Comparison of ENCODE assay signal across 1 cellular context in the genomic region with DNA sequence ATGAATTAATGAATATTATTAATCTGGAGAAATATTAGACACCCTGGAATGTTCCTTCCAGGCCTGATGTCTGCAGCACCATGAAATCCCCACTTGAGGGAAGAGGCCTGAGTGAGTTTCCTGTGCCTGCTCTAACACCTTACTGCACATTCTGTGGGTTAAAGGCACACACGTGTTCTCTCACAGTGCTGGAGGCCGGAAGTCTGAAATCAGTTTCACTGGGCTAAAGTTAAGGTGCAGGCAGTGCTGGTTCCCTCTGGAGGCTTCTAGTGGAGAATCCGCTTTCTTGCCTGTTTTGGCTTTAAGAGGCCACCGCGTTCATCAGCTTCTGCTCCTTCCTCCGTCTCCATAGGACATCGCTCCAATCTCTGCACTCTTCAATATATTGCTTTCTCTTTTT.
TF ChIP-seq lines count a peak whose summit lies in the region.

No MANE protein-coding gene starts in this region.

TF ChIP-seq in HepG2, 621 proteins besides CTCF, POLR2A, EP300 and RAD21:
- TF ChIP-seq ELF3 (CRISPR knock-in tag; IDR thresholded peaks at IDR 0.05) (no peak), ZSCAN21 (CRISPR knock-in tag; IDR thresholded peaks at IDR 0.05; ENCODE audit: borderline replicate concordance) (no peak), GLI4 (CRISPR knock-in tag; IDR thresholded peaks at IDR 0.05; ENCODE audit: borderline replicate concordance) (no peak), ZNF446 (CRISPR knock-in tag; IDR thresholded peaks at IDR 0.05) (no peak), FOSL1 (CRISPR knock-in tag; IDR thresholded peaks at IDR 0.05; ENCODE audit: borderline replicate concordance) (no peak), ZNF33B (CRISPR knock-in tag; IDR thresholded peaks at IDR 0.05) (no peak), KLF12 (CRISPR knock-in tag; IDR thresholded peaks at IDR 0.05; ENCODE audit: borderline replicate concordance) (no peak), NCOR1 (IDR thresholded peaks at IDR 0.05; ENCODE audit: borderline replicate concordance, low read length) (no peak), AGO2 (optimal IDR thresholded peaks at IDR 0.05; ENCODE audit: low read depth, low read length) (no peak), ZNF24 (IDR thresholded peaks at IDR 0.05) (no peak), ZNF367 (CRISPR knock-in tag; IDR thresholded peaks at IDR 0.05; ENCODE audit: borderline replicate concordance) (no peak), JUN (CRISPR knock-in tag; IDR thresholded peaks at IDR 0.05) (no peak), ZFP1 (CRISPR knock-in tag; IDR thresholded peaks at IDR 0.05) (no peak)
- TF ChIP-seq, protein P1, sequence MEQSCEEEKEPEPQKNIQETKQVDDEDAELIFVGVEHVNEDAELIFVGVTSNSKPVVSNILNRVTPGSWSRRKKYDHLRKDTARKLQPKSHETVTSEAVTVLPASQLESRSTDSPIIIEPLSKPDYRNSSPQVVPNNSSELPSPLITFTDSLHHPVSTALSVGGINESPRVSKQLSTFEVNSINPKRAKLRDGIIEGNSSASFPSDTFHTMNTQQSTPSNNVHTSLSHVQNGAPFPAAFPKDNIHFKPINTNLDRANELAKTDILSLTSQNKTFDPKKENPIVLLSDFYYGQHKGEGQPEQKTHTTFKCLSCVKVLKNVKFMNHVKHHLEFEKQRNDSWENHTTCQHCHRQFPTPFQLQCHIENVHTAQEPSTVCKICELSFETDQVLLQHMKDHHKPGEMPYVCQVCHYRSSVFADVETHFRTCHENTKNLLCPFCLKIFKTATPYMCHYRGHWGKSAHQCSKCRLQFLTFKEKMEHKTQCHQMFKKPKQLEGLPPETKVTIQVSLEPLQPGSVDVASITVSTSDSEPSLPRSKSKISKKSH (CRISPR knock-in tag; IDR thresholded peaks at IDR 0.05; ENCODE audit: borderline replicate concordance), result no peak
- TF ChIP-seq, protein P2, sequence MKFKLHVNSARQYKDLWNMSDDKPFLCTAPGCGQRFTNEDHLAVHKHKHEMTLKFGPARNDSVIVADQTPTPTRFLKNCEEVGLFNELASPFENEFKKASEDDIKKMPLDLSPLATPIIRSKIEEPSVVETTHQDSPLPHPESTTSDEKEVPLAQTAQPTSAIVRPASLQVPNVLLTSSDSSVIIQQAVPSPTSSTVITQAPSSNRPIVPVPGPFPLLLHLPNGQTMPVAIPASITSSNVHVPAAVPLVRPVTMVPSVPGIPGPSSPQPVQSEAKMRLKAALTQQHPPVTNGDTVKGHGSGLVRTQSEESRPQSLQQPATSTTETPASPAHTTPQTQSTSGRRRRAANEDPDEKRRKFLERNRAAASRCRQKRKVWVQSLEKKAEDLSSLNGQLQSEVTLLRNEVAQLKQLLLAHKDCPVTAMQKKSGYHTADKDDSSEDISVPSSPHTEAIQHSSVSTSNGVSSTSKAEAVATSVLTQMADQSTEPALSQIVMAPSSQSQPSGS (CRISPR knock-in tag; IDR thresholded peaks at IDR 0.05), result no peak
